16 cellular contexts compared by ENCODE assay signal in genomic region chr2:238716585-238716984, GRCh38.
DNase-seq lines count a peak whose midpoint lies in the region; ATAC-seq and TF ChIP-seq lines count a peak whose summit lies in the region.
"Had no signal": no experiment of that assay in that cellular context is flagged by ENCODE, and none has a peak within 500 bp of the region (broad histone marks: within the 10 kb centered on the region; RNA-seq: fewer than 3 reads in every experiment).

No MANE protein-coding gene starts in this region.

- H4K20me1 ChIP-seq in neural progenitor cell (ENCODE audit: low read depth): no peaks in the 10 kb centered on the region

- H3K27me3 ChIP-seq in H7 (ENCODE audit: control insufficient read depth, insufficient read depth, low read length): no peaks in the 10 kb centered on the region
- peaks cover 4% of the 10 kb centered on the region for H3K27me3 ChIP-seq in endodermal cell (ENCODE audit: control insufficient read depth, insufficient read depth, low read length, poor library complexity, severe bottlenecking)
- no peaks in the 10 kb centered on the region for H3K27me3 ChIP-seq in neural progenitor cell
- no peaks in the 10 kb centered on the region for H3K27me3 ChIP-seq in ascending aorta

- no peak overlapping the region for H3K4me3 Mint-ChIP-seq in endodermal cell
- no peak overlapping the region for H3K4me3 Mint-ChIP-seq in neural progenitor cell
- H3K4me3 Mint-ChIP-seq: B cell; CD4-positive, alpha-beta T cell had no signal

- peaks cover 16% of the 10 kb centered on the region for H3K27me3 Mint-ChIP-seq in endodermal cell (ENCODE audit: insufficient read depth)
- peaks cover 4% of the 10 kb centered on the region for H3K27me3 Mint-ChIP-seq in neural progenitor cell (ENCODE audit: insufficient read depth, low read depth)

- no peaks in the 10 kb centered on the region for H3K79me2 ChIP-seq in neural progenitor cell (ENCODE audit: low read depth)

- no peaks in the 10 kb centered on the region for H3K36me3 Mint-ChIP-seq in endodermal cell (ENCODE audit: low read depth)
- no peaks in the 10 kb centered on the region for H3K36me3 Mint-ChIP-seq in neural progenitor cell

- no peaks in the 10 kb centered on the region for H3K4me1 ChIP-seq in endodermal cell (ENCODE audit: control insufficient read depth, insufficient read depth, low read length)
- no peaks in the 10 kb centered on the region for H3K4me1 ChIP-seq in neural progenitor cell
- no peaks in the 10 kb centered on the region for H3K4me1 ChIP-seq in ascending aorta
- H3K4me1 ChIP-seq: HAP-1 had no signal

- intact Hi-C loops in ascending aorta (cut with DNase I): no loop called here

- H3K27ac Mint-ChIP-seq in endodermal cell: no peak overlapping the region
- H3K27ac Mint-ChIP-seq in neural progenitor cell: no peak overlapping the region
- H3K27ac Mint-ChIP-seq: B cell; CD4-positive, alpha-beta T cell had no signal

- H3K27ac ChIP-seq in endodermal cell (ENCODE audit: low read depth, low read length) (no peak overlapping the region), neural progenitor cell (no peak overlapping the region), ascending aorta (no peak overlapping the region)

- no peaks in the 10 kb centered on the region for H3F3A ChIP-seq in neural progenitor cell (ENCODE audit: low read depth)

- H2AFZ ChIP-seq in neural progenitor cell (replicated peaks): peak overlapping the region; percentile 63

- no peak overlapping the region for H3K4me2 ChIP-seq in neural progenitor cell

- H3K4me1 Mint-ChIP-seq in endodermal cell (peaks cover 4% of the 10 kb centered on the region), neural progenitor cell (no peaks in the 10 kb centered on the region)
- H3K4me1 Mint-ChIP-seq: B cell had no signal

- H3K9ac ChIP-seq in endodermal cell (ENCODE audit: extremely low read depth, low read length, poor library complexity, severe bottlenecking) (no peak overlapping the region), neural progenitor cell (no peak overlapping the region)

- H3K36me3 ChIP-seq in H7 (replicated peaks; ENCODE audit: control insufficient read depth, insufficient read depth, low read length): no peaks in the 10 kb centered on the region
- H3K36me3 ChIP-seq in endodermal cell (ENCODE audit: control insufficient read depth, insufficient read depth, low read length): no peaks in the 10 kb centered on the region
- no peaks in the 10 kb centered on the region for H3K36me3 ChIP-seq in neural progenitor cell
- H3K36me3 ChIP-seq in ascending aorta: no peaks in the 10 kb centered on the region
- H3K36me3 ChIP-seq: HAP-1 had no signal

- H3K9me3 ChIP-seq in endodermal cell (ENCODE audit: control insufficient read depth, low read length): no peaks in the 10 kb centered on the region
- H3K9me3 ChIP-seq in neural progenitor cell (ENCODE audit: low read depth): no peaks in the 10 kb centered on the region
- no peaks in the 10 kb centered on the region for H3K9me3 ChIP-seq in ascending aorta
- H3K9me3 ChIP-seq: HAP-1 had no signal

- peak; percentile 32 for DNase-seq in ELF-1 (ENCODE audit: low read depth, low spot score)
- DNase-seq in H7: peak; percentile 58
- peak; percentile 58 for DNase-seq in endodermal cell
- no peak for DNase-seq in neural progenitor cell (ENCODE audit: low spot score)
- no peak for DNase-seq in putamen (ENCODE audit: low spot score)
- no peak for DNase-seq in ascending aorta (ENCODE audit: low spot score in 2 of 2)
- no peak for DNase-seq in hippocampal formation (lab: John Stamatoyannopoulos, UW)
- DNase-seq: C1 segment of cervical spinal cord; Calu3; CD4-positive, alpha-beta T cell; DMS 273 treated with DMSO at 0.1 percent for 48 hours; DMS79; GDM1 had no signal

- WGBS in endodermal cell (ENCODE audit: insufficient coverage in 1 of 2, insufficient read length in 1 of 2), 2 experiments: 76 to 78% methylated on average over 11 to 17 of the region's 17 CpGs

- H3K4me3 ChIP-seq in H7 (ENCODE audit: insufficient read depth, low read depth, low read length) (no peak overlapping the region), endodermal cell (ENCODE audit: low read length) (no peak overlapping the region), neural progenitor cell (no peak overlapping the region), ascending aorta (no peak overlapping the region)
- H3K4me3 ChIP-seq: HAP-1 had no signal

- TF ChIP-seq CTCF in endodermal cell (conservative IDR thresholded peaks at IDR 0.05) (no peak), neural progenitor cell (IDR thresholded peaks at IDR 0.05) (no peak), ascending aorta (IDR thresholded peaks at IDR 0.05) (no peak)

- ATAC-seq in GM21576 (IDR thresholded peaks at IDR 0.05; ENCODE audit: unreplicated experiment): no peak

- no peaks in the 10 kb centered on the region for H3K9me3 Mint-ChIP-seq in endodermal cell
- H3K9me3 Mint-ChIP-seq in neural progenitor cell: no peaks in the 10 kb centered on the region
- H3K9me3 Mint-ChIP-seq: CD4-positive, alpha-beta T cell had no signal

Comparison
In these comparisons a context has a peak if more than half of its experiments do, and no peak if none do; other contexts are left out.
1. DNase-seq: peak in ELF-1 (single experiment), H7 (single experiment) and endodermal cell (single experiment); none in neural progenitor cell (single experiment), putamen (single experiment), ascending aorta (0 of 2) and hippocampal formation (0 of 2).